Comparison of ENCODE assay signal across 9 cellular contexts in genomic region chr7:149209518-149210269, GRCh38. TPM values are rescaled to one million over a fixed set of nuclear protein-coding genes. Genes with fewer than 3 reads are reported as not detected.
DNase-seq lines count a peak whose midpoint lies in the region; ATAC-seq and TF ChIP-seq lines count a peak whose summit lies in the region.
"Had no signal": no experiment of that assay in that cellular context is flagged by ENCODE, and none has a peak within 500 bp of the region (broad histone marks: within the 10 kb centered on the region; RNA-seq: fewer than 3 reads in every experiment).

No MANE protein-coding gene starts in this region.

- peaks cover 6% of the 10 kb centered on the region for H3K4me1 Mint-ChIP-seq in T-helper 17 cell

- H3K27me3 Mint-ChIP-seq in T-helper 17 cell = no peaks in the 10 kb centered on the region

- ATAC-seq in T-helper 17 cell = peak; percentile 87

- no peak overlapping the region for H3K27ac ChIP-seq in HL-60 (replicated peaks)
- H3K27ac ChIP-seq: BLaER1 had no signal

- H3K27me3 ChIP-seq in HL-60 (ENCODE audit: insufficient read depth, poor library complexity, severe bottlenecking) = no peaks in the 10 kb centered on the region
- H3K27me3 ChIP-seq: BLaER1 had no signal

- peak overlapping the region; percentile 29 for H3K27ac Mint-ChIP-seq in T-helper 17 cell

- DNase-seq in NCI-H1105 (lab: John Stamatoyannopoulos, UW) = peak; percentile 1
- no peak for DNase-seq in NCI-H1105 treated with DMSO at 0.1 percent for 48 hours (lab: John Stamatoyannopoulos, UW)
- DNase-seq in HL-60 (ENCODE audit: low read depth in 1 of 2, low spot score in 1 of 2) = peak in 1 of 2 experiments; percentile 55
- peak; percentile 24 to 45 (median 41) for DNase-seq in T-helper 17 cell
- DNase-seq in amniotic epithelial cell (ENCODE audit: low read depth) = peak; percentile 85
- DNase-seq in left kidney (ENCODE audit: low read depth, low spot score) = peak; percentile 62
- peak; percentile 94 for DNase-seq in stimulated activated CD8-positive, alpha-beta memory T cell treated with anti-CD3 and anti-CD28 coated beads, Interleukin-4, amount 100 ng/mL, for 48 hours
- no peak for DNase-seq in NCI-H446 treated with DMSO at 0.1 percent for 48 hours (lab: John Stamatoyannopoulos, UW)

- H3K4me3 Mint-ChIP-seq in T-helper 17 cell = peak overlapping the region; percentile 39

- H3K9me3 ChIP-seq in T-helper 17 cell (ENCODE audit: control insufficient read depth, low read length, poor library complexity, severe bottlenecking) = no peaks in the 10 kb centered on the region
- H3K9me3 ChIP-seq: BLaER1 had no signal

- TF ChIP-seq CTCF in HL-60 (IDR thresholded peaks at IDR 0.05; ENCODE audit: insufficient read depth, low read length) = peak; percentile 78

- peaks cover 5% of the 10 kb centered on the region for H3K36me3 Mint-ChIP-seq in T-helper 17 cell (ENCODE audit: low read depth)

- no peak overlapping the region for H3K4me3 ChIP-seq in HL-60 (replicated peaks; ENCODE audit: insufficient read depth, low read length)
- H3K4me3 ChIP-seq: BLaER1 had no signal

RNA-seq across cellular contexts. Expression of gene ZNF282, which starts 14.3 kb away (rescaled TPM):
- 10 to 100 TPM; 14.6 to 24.4 TPM for total RNA-seq in T-helper 17 cell

RNA-seq across cellular contexts. Expression of gene ZNF212, which starts 29.8 kb away (rescaled TPM):
- total RNA-seq in T-helper 17 cell = 10 to 100 TPM; 12.1 to 15.3 TPM

RNA-seq across cellular contexts. Expression of gene ZNF783, which starts 52.3 kb away (rescaled TPM):
- total RNA-seq in T-helper 17 cell = 10 to 100 TPM; 29.0 to 31.4 TPM

Comparison
In these comparisons a context has a peak if more than half of its experiments do, and no peak if none do; other contexts are left out.
1. DNase-seq: peak in NCI-H1105 (single experiment), T-helper 17 cell (3 of 3), amniotic epithelial cell (single experiment), left kidney (single experiment) and stimulated activated CD8-positive, alpha-beta memory T cell treated with anti-CD3 and anti-CD28 coated beads, Interleukin-4, amount 100 ng/mL, for 48 hours (single experiment); none in NCI-H1105 treated with DMSO at 0.1 percent for 48 hours (single experiment) and NCI-H446 treated with DMSO at 0.1 percent for 48 hours (single experiment).